In the genomic region with DNA sequence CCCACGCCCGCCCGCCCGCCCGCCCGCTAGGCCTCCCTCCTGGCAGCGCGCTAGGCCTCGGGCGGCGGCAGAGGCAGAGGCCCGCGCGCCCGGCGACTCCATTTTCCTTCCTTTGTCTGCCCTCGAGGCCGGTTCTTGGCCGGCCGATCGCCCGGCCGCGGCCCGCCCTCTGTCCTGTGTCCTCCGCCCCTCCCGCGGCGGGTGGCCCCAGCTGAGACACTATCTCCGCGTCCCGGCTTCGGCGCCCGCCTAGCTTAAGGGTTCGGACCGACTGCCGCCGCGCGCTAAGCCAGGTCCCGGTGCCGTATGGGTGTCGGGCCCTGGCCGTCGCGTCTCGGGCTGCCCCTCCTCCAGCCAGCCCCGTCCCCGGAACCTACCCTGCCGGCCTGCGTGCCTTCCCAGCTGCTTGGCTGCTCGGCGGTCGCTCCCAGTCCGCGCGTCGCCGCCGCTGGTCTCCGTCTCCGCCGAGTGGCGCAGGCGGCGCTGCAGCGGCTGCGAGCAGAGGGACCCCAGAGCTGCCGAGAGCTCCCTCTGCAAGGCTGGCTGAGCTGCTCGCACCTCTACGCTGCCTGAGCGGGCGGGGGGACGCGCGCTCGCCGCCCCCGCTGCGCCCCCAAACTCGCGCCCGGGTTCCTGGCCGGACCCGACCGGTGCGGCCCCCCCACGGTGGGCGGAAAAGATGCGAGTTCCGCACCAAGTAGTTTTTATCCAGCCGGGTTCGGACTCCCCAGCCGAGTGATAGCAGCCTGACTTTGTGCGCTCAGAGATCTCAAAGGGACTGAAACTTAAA, we compare ENCODE assay signal across 8 cellular contexts. TPM values are rescaled to one million over a fixed set of nuclear protein-coding genes. Genes with fewer than 3 reads are reported as not detected.
A peak's percentile ranks its signal among the peaks of the same experiment; 100 is the strongest.
DNase-seq lines count a peak whose midpoint lies in the region; ATAC-seq, FAIRE-seq and TF ChIP-seq lines count a peak whose summit lies in the region.

No MANE protein-coding gene starts in this region.

- peak; percentile 58 for TF ChIP-seq CTCF in DOHH2 (IDR thresholded peaks at IDR 0.05; ENCODE audit: low read depth, low read length, poor library complexity, severe bottlenecking)
- peak; percentile 40 to 61 for TF ChIP-seq CTCF in brain (conservative IDR thresholded peaks at IDR 0.05)

- WGBS in small intestine, 3 donors, result 0 to 1% (median 0%) methylated on average over 64 to 96 of the region's 96 CpGs

- peak; percentile 7 for ATAC-seq in GM21367 (IDR thresholded peaks at IDR 0.05; ENCODE audit: unreplicated experiment)

- peaks cover 3% of the 10 kb centered on the region for H3K36me3 Mint-ChIP-seq in brain

- peak overlapping the region; percentile 88 to 99 (median 96) for H3K27ac Mint-ChIP-seq in brain

- FAIRE-seq in small intestine (lab: Jason Lieb, UNC), result no peak

- no peaks in the 10 kb centered on the region for H3K27me3 Mint-ChIP-seq in brain

- no peaks in the 10 kb centered on the region for H3K9me3 ChIP-seq in DOHH2 (ENCODE audit: control insufficient read depth, insufficient read depth, low read length)
- H3K9me3 ChIP-seq in HUES48 (ENCODE audit: control insufficient read depth, insufficient read depth, low read length), result no peaks in the 10 kb centered on the region
- no peaks in the 10 kb centered on the region for H3K9me3 ChIP-seq in small intestine (ENCODE audit: control insufficient read depth, low read depth)

- H3K27ac ChIP-seq in DOHH2 (ENCODE audit: low read depth, low read length) (peak overlapping the region; percentile 96), HUES48 (ENCODE audit: low read depth, low read length) (peak overlapping the region; percentile 100), small intestine (ENCODE audit: low read depth in 1 of 2, low read length in 1 of 2) (peak overlapping the region; percentile 99 to 100)

- peaks cover 90% of the 10 kb centered on the region for H3K79me2 ChIP-seq in DOHH2 (ENCODE audit: control insufficient read depth, low read length)

- DNase-seq in T1000 (lab: John Stamatoyannopoulos, UW), result peak; percentile 24
- DNase-seq in iPS-NIHi11 (ENCODE audit: low spot score), result peak; percentile 66
- DNase-seq in small intestine, result peak; percentile 55
- no peak for DNase-seq in GOT3 (lab: John Stamatoyannopoulos, UW)

- H3K9me3 Mint-ChIP-seq in brain, result no peaks in the 10 kb centered on the region

- H3K4me3 ChIP-seq in DOHH2 (ENCODE audit: low read length), result peak overlapping the region; percentile 96
- H3K4me3 ChIP-seq in HUES48 (ENCODE audit: low read depth, low read length), result peak overlapping the region; percentile 95
- peak overlapping the region; percentile 97 for H3K4me3 ChIP-seq in small intestine (ENCODE audit: low read depth in 1 of 2, low read length in 2 of 2)

- H4K20me1 ChIP-seq in DOHH2 (ENCODE audit: control insufficient read depth, insufficient read depth, low read depth, low read length), result no peaks in the 10 kb centered on the region

- H3K9ac ChIP-seq in HUES48 (ENCODE audit: low read depth, low read length), result peak overlapping the region; percentile 100

- peaks cover 51% of the 10 kb centered on the region for H3K36me3 ChIP-seq in DOHH2 (ENCODE audit: control insufficient read depth, low read length)
- 0 out of 2 replicates have a peak, but pooled peaks cover 3% of the 10 kb centered on the region for H3K36me3 ChIP-seq in HUES48 (ENCODE audit: control insufficient read depth, insufficient read depth, low read length)
- no peaks in the 10 kb centered on the region for H3K36me3 ChIP-seq in small intestine (ENCODE audit: control insufficient read depth in 2 of 2, insufficient read depth in 2 of 2, low read length in 2 of 2)

- H3K4me3 Mint-ChIP-seq in brain, result peak overlapping the region; percentile 88 to 95 (median 89)

- peaks cover 40% of the 10 kb centered on the region for H3K4me1 Mint-ChIP-seq in brain

- H3F3A ChIP-seq in DOHH2 (ENCODE audit: control insufficient read depth, insufficient read depth), result peaks cover 20% of the 10 kb centered on the region

- no peaks in the 10 kb centered on the region for H3K27me3 ChIP-seq in DOHH2 (ENCODE audit: control insufficient read depth, low read length)
- no peaks in the 10 kb centered on the region for H3K27me3 ChIP-seq in HUES48 (ENCODE audit: control insufficient read depth, insufficient read depth, low read length)
- no peaks in the 10 kb centered on the region for H3K27me3 ChIP-seq in small intestine (ENCODE audit: control insufficient read depth in 2 of 2, insufficient read depth in 2 of 2, low read length in 2 of 2)

- no peaks in the 10 kb centered on the region for H3K9me2 ChIP-seq in DOHH2 (replicated peaks; ENCODE audit: control insufficient read depth, low read length)

- H3K4me1 ChIP-seq in DOHH2 (ENCODE audit: control insufficient read depth, low read length) (peaks cover 63% of the 10 kb centered on the region), HUES48 (ENCODE audit: control insufficient read depth, insufficient read depth, low read length) (peaks cover 13% of the 10 kb centered on the region), small intestine (ENCODE audit: control insufficient read depth in 2 of 2, insufficient read depth in 1 of 2, low read depth in 1 of 2, low read length in 1 of 2) (peaks cover 0 to 2% of the 10 kb centered on the region in 2 donors)

- H3K4me2 ChIP-seq in DOHH2 (ENCODE audit: low read length), result peak overlapping the region; percentile 83

RNA-seq across cellular contexts. Expression of gene CTCF, which starts 0.8 kb away (rescaled TPM):
- polyA plus RNA-seq in brain (ENCODE audit: insufficient read depth, low read depth, low replicate concordance) (58.2 TPM), small intestine (10 to 100 TPM; 23.5 to 24.6 (median 23.7) TPM)

RNA-seq across cellular contexts. Expression of gene RIPOR1, which starts 34.5 kb away (rescaled TPM):
- polyA plus RNA-seq in brain (ENCODE audit: insufficient read depth, low read depth, low replicate concordance) (64.2 TPM), small intestine (10 to 100 TPM in 2 of 3 donors, 1 to 10 TPM in 1; 2.9 to 19.1 (median 11.3) TPM)
